Comparison of ENCODE assay signal across 2 cellular contexts in genomic region chr3:73257186-73257585, GRCh38.
A peak's percentile ranks its signal among the peaks of the same experiment; 100 is the strongest.
TF ChIP-seq lines count a peak whose summit lies in the region.

No MANE protein-coding gene starts in this region.

TF ChIP-seq in GM23338, 12 proteins besides CTCF, POLR2A, EP300 and RAD21 (continued from another document):
- TF ChIP-seq, protein P1, sequence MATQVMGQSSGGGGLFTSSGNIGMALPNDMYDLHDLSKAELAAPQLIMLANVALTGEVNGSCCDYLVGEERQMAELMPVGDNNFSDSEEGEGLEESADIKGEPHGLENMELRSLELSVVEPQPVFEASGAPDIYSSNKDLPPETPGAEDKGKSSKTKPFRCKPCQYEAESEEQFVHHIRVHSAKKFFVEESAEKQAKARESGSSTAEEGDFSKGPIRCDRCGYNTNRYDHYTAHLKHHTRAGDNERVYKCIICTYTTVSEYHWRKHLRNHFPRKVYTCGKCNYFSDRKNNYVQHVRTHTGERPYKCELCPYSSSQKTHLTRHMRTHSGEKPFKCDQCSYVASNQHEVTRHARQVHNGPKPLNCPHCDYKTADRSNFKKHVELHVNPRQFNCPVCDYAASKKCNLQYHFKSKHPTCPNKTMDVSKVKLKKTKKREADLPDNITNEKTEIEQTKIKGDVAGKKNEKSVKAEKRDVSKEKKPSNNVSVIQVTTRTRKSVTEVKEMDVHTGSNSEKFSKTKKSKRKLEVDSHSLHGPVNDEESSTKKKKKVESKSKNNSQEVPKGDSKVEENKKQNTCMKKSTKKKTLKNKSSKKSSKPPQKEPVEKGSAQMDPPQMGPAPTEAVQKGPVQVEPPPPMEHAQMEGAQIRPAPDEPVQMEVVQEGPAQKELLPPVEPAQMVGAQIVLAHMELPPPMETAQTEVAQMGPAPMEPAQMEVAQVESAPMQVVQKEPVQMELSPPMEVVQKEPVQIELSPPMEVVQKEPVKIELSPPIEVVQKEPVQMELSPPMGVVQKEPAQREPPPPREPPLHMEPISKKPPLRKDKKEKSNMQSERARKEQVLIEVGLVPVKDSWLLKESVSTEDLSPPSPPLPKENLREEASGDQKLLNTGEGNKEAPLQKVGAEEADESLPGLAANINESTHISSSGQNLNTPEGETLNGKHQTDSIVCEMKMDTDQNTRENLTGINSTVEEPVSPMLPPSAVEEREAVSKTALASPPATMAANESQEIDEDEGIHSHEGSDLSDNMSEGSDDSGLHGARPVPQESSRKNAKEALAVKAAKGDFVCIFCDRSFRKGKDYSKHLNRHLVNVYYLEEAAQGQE (IDR thresholded peaks at IDR 0.05; ENCODE audit: unreplicated experiment) = no peak
- TF ChIP-seq EZH2phosphoT487 (IDR thresholded peaks at IDR 0.05; ENCODE audit: unreplicated experiment) (no peak), ZNF331 (CRISPR knock-in tag; IDR thresholded peaks at IDR 0.05; ENCODE audit: low read depth) (no peak), CREB1 (CRISPR knock-in tag; IDR thresholded peaks at IDR 0.05; ENCODE audit: low read depth) (no peak), EZH2 (IDR thresholded peaks at IDR 0.05; ENCODE audit: low read depth, unreplicated experiment) (no peak), ZNF462 (CRISPR knock-in tag; IDR thresholded peaks at IDR 0.05) (no peak), JUNB (IDR thresholded peaks at IDR 0.05; ENCODE audit: unreplicated experiment) (no peak), NANOG (IDR thresholded peaks at IDR 0.05; ENCODE audit: borderline replicate concordance) (no peak)
- TF ChIP-seq, protein P2, sequence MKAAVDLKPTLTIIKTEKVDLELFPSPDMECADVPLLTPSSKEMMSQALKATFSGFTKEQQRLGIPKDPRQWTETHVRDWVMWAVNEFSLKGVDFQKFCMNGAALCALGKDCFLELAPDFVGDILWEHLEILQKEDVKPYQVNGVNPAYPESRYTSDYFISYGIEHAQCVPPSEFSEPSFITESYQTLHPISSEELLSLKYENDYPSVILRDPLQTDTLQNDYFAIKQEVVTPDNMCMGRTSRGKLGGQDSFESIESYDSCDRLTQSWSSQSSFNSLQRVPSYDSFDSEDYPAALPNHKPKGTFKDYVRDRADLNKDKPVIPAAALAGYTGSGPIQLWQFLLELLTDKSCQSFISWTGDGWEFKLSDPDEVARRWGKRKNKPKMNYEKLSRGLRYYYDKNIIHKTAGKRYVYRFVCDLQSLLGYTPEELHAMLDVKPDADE (IDR thresholded peaks at IDR 0.05) = no peak

TF ChIP-seq in HEK293T, 16 proteins besides CTCF, POLR2A, EP300 and RAD21 (continued from another document):
- TF ChIP-seq CTBP1 (IDR thresholded peaks at IDR 0.05; ENCODE audit: borderline replicate concordance) (no peak), ELF4 (IDR thresholded peaks at IDR 0.05) (no peak), FOXA1 (IDR thresholded peaks at IDR 0.05) (no peak), L3MBTL2 (conservative IDR thresholded peaks at IDR 0.05) (peak; percentile 73)
